In the genomic region with DNA sequence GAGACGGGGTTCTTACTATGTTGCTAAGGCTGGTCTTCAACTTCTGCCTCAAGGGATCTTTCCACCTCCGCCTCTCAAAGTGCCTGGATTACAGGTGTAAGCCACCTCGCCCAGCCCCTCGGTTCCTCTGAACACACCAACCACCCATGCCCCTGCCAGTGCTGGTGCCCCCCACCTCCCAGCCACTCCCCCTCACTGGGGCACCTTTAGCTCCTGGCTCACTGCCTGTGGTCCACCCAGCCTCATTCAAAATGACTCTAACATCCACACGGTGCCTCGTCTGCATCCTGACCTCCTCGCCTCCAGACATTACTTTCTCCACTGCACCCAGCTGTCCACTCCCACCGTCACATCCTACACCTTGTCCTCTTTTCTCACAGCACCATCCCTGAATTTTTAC, we compare ENCODE assay signal across 22 cellular contexts.
"Had no signal": no experiment of that assay in that cellular context is flagged by ENCODE, and none has a peak within 500 bp of the region (broad histone marks: within the 10 kb centered on the region; RNA-seq: fewer than 3 reads in every experiment).

No MANE protein-coding gene starts in this region.

- ATAC-seq: effector memory CD8-positive, alpha-beta T cell; gastroesophageal sphincter; left lung; lower lobe of right lung; stimulated activated naive CD8-positive, alpha-beta T cell treated with anti-CD3 and anti-CD28 coated beads, Interleukin-15, Interleukin-2, amounts not matched to agents 100 U/mL and 50 U/mL, for 24 hours had no signal

- H3K4me3 ChIP-seq: esophagus squamous epithelium, gastroesophageal sphincter, left lung, lower lobe of right lung, sigmoid colon, skin epidermis, suprapubic skin, thyroid gland, upper lobe of left lung, uterus had no signal

- H3K36me3 ChIP-seq: esophagus squamous epithelium, gastroesophageal sphincter, left lung, lower lobe of right lung, sigmoid colon, suprapubic skin, thyroid gland, upper lobe of left lung, uterus had no signal

- H3K9me3 Mint-ChIP-seq: effector memory CD8-positive, alpha-beta T cell; naive B cell; nephron had no signal

- H3K9me3 ChIP-seq: esophagus squamous epithelium, gastroesophageal sphincter, left lung, lower lobe of right lung, sigmoid colon, suprapubic skin, thyroid gland, upper lobe of left lung, uterus had no signal

- H3K4me3 Mint-ChIP-seq: effector memory CD8-positive, alpha-beta T cell; nephron had no signal

- H3K27ac ChIP-seq: esophagus squamous epithelium, gastroesophageal sphincter, left lung, lower lobe of right lung, sigmoid colon, skin epidermis, suprapubic skin, thyroid gland, upper lobe of left lung, uterus had no signal

- DNase-seq: cortex of kidney; effector memory CD8-positive, alpha-beta T cell; esophagus squamous epithelium; foreskin fibroblast; glutamatergic neuron; islet precursor cell; left lung; lower lobe of right lung; mesenchymal stem cell; midbrain; naive B cell; sigmoid colon; stimulated activated CD4-positive, alpha-beta T cell treated with anti-CD3 and anti-CD28 coated beads, Interleukin-2, amount 100 ng/mL, for 24 hours; stimulated activated CD4-positive, alpha-beta T cell treated with anti-CD3 and anti-CD28 coated beads, Interleukin-4, amount 100 ng/mL, for 4 hours; stimulated activated naive CD8-positive, alpha-beta T cell treated with anti-CD3 and anti-CD28 coated beads, Interleukin-15, Interleukin-2, amounts not matched to agents 100 U/mL and 50 U/mL, for 24 hours; thyroid gland; upper lobe of left lung; uterus had no signal

- H3K36me3 Mint-ChIP-seq: naive B cell had no signal

- H3K27ac Mint-ChIP-seq: effector memory CD8-positive, alpha-beta T cell; nephron had no signal

- H3K27me3 ChIP-seq: esophagus squamous epithelium, gastroesophageal sphincter, left lung, sigmoid colon, suprapubic skin, thyroid gland, upper lobe of left lung, uterus had no signal
